16 cellular contexts compared by ENCODE assay signal in genomic region chr10:33537066-33537465, GRCh38.
"Had no signal": no experiment of that assay in that cellular context is flagged by ENCODE, and none has a peak within 500 bp of the region (broad histone marks: within the 10 kb centered on the region; RNA-seq: fewer than 3 reads in every experiment).

No MANE protein-coding gene starts in this region.

- H3K36me3 ChIP-seq: breast epithelium, esophagus muscularis mucosa, lower lobe of right lung had no signal

- ATAC-seq: activated CD8-positive, alpha-beta memory T cell treated with anti-CD3 and anti-CD28 coated beads, Interleukin-2, amount 10 ng/mL, durations not matched to agents 7 days and 5 days; activated naive CD4-positive, alpha-beta T cell treated with anti-CD3 and anti-CD28 coated beads, Interleukin-2, amount 50 U/mL, for 72 hours; activated T-cell treated with anti-CD3 and anti-CD28 coated beads, Interleukin-2, amount 50 U/mL, for 4 hours; left cardiac atrium; lower lobe of right lung; right cardiac atrium had no signal

- H3K27me3 ChIP-seq: breast epithelium, esophagus muscularis mucosa had no signal

- H3K27ac ChIP-seq: breast epithelium, esophagus muscularis mucosa, lower lobe of right lung had no signal

- H3K4me3 ChIP-seq: breast epithelium, esophagus muscularis mucosa, lower lobe of right lung had no signal

- H3K9me3 ChIP-seq: breast epithelium, esophagus muscularis mucosa, lower lobe of right lung had no signal

- DNase-seq: activated CD4-positive, alpha-beta T cell treated with anti-CD3 and anti-CD28 coated beads, Interleukin-2, amount 50 U/mL, for 48 hours; activated CD4-positive, CD25-positive, alpha-beta regulatory T cell treated with anti-CD3 and anti-CD28 coated beads, Interleukin-2, amount 50 U/mL, for 72 hours; activated CD8-positive, alpha-beta memory T cell treated with anti-CD3 and anti-CD28 coated beads, Interleukin-2, amount 10 ng/mL, durations not matched to agents 7 days and 5 days; activated effector memory CD4-positive, alpha-beta T cell treated with anti-CD3 and anti-CD28 coated beads, Interleukin-2, amount 50 U/mL, for 16 hours; activated T-cell treated with anti-CD3 and anti-CD28 coated beads, Interleukin-2, amount 50 U/mL, for 4 hours; left cardiac atrium; lower lobe of right lung; midbrain; naive B cell; right cardiac atrium; stimulated activated CD4-positive, alpha-beta T cell treated with anti-CD3 and anti-CD28 coated beads, Interleukin-2, amount 100 ng/mL, for 48 hours; stimulated activated naive CD4-positive, alpha-beta T cell treated with Interleukin-2 at 50 U/mL for 16 hours; trophoblast cell had no signal

- H3K4me1 ChIP-seq: breast epithelium, esophagus muscularis mucosa, lower lobe of right lung had no signal
